In the genomic region with DNA sequence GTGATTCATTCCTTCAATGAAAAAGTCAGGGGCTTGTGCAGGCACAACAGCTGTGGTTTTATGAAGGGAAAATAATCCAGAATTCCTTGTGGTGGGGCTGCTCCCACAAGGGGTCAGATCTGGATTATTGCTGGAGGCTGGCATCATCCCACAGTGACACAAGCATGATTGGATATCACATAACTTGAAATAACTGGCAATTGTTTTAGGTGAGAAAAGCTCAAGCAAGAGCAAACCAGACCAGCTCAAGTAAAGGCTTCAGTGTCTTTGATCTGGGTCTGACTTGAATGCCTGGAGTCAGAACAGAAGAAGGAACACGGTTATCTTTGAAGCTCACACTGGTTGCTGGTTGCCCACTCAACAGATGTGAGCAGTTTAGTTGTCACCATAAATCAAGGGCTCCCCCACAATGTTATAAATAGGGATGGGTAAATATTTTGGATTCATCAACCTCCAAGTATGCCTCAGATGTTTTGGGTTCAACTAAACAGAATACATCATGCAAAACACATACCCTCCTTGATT, we compare ENCODE assay signal across 1 cellular context.
TF ChIP-seq lines count a peak whose summit lies in the region.

No MANE protein-coding gene starts in this region.

TF ChIP-seq in K562, 482 proteins besides CTCF, POLR2A, EP300 and RAD21 (continued from another document and continues in another):
- TF ChIP-seq, protein P1, sequence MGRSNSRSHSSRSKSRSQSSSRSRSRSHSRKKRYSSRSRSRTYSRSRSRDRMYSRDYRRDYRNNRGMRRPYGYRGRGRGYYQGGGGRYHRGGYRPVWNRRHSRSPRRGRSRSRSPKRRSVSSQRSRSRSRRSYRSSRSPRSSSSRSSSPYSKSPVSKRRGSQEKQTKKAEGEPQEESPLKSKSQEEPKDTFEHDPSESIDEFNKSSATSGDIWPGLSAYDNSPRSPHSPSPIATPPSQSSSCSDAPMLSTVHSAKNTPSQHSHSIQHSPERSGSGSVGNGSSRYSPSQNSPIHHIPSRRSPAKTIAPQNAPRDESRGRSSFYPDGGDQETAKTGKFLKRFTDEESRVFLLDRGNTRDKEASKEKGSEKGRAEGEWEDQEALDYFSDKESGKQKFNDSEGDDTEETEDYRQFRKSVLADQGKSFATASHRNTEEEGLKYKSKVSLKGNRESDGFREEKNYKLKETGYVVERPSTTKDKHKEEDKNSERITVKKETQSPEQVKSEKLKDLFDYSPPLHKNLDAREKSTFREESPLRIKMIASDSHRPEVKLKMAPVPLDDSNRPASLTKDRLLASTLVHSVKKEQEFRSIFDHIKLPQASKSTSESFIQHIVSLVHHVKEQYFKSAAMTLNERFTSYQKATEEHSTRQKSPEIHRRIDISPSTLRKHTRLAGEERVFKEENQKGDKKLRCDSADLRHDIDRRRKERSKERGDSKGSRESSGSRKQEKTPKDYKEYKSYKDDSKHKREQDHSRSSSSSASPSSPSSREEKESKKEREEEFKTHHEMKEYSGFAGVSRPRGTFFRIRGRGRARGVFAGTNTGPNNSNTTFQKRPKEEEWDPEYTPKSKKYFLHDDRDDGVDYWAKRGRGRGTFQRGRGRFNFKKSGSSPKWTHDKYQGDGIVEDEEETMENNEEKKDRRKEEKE (IDR thresholded peaks at IDR 0.05; ENCODE audit: borderline replicate concordance in 1 of 2, control insufficient read depth in 1 of 2, low read depth in 2 of 2, low read length in 1 of 2), result no peak
- TF ChIP-seq ELF1 (tag; IDR thresholded peaks at IDR 0.05), result no peak
- TF ChIP-seq ZFP30 (CRISPR knock-in tag; IDR thresholded peaks at IDR 0.05; ENCODE audit: borderline replicate concordance), result no peak
- no peak for TF ChIP-seq FOXA1 (IDR thresholded peaks at IDR 0.05; ENCODE audit: borderline replicate concordance)
- TF ChIP-seq, protein P2, sequence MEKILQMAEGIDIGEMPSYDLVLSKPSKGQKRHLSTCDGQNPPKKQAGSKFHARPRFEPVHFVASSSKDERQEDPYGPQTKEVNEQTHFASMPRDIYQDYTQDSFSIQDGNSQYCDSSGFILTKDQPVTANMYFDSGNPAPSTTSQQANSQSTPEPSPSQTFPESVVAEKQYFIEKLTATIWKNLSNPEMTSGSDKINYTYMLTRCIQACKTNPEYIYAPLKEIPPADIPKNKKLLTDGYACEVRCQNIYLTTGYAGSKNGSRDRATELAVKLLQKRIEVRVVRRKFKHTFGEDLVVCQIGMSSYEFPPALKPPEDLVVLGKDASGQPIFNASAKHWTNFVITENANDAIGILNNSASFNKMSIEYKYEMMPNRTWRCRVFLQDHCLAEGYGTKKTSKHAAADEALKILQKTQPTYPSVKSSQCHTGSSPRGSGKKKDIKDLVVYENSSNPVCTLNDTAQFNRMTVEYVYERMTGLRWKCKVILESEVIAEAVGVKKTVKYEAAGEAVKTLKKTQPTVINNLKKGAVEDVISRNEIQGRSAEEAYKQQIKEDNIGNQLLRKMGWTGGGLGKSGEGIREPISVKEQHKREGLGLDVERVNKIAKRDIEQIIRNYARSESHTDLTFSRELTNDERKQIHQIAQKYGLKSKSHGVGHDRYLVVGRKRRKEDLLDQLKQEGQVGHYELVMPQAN (IDR thresholded peaks at IDR 0.05; ENCODE audit: borderline replicate concordance), result no peak
- TF ChIP-seq KAT7 (CRISPR knock-in tag; IDR thresholded peaks at IDR 0.05; ENCODE audit: borderline replicate concordance), result no peak
- TF ChIP-seq, protein P3, sequence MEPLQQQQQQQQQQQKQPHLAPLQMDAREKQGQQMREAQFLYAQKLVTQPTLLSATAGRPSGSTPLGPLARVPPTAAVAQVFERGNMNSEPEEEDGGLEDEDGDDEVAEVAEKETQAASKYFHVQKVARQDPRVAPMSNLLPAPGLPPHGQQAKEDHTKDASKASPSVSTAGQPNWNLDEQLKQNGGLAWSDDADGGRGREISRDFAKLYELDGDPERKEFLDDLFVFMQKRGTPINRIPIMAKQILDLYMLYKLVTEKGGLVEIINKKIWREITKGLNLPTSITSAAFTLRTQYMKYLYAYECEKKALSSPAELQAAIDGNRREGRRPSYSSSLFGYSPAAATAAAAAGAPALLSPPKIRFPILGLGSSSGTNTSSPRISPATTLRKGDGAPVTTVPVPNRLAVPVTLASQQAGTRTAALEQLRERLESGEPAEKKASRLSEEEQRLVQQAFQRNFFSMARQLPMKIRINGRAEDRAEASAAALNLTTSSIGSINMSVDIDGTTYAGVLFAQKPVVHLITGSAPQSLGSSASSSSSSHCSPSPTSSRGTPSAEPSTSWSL (CRISPR knock-in tag; IDR thresholded peaks at IDR 0.05; ENCODE audit: borderline replicate concordance), result no peak
- TF ChIP-seq ZNF79 (CRISPR knock-in tag; IDR thresholded peaks at IDR 0.05; ENCODE audit: low read depth), result no peak
- TF ChIP-seq, protein P4, sequence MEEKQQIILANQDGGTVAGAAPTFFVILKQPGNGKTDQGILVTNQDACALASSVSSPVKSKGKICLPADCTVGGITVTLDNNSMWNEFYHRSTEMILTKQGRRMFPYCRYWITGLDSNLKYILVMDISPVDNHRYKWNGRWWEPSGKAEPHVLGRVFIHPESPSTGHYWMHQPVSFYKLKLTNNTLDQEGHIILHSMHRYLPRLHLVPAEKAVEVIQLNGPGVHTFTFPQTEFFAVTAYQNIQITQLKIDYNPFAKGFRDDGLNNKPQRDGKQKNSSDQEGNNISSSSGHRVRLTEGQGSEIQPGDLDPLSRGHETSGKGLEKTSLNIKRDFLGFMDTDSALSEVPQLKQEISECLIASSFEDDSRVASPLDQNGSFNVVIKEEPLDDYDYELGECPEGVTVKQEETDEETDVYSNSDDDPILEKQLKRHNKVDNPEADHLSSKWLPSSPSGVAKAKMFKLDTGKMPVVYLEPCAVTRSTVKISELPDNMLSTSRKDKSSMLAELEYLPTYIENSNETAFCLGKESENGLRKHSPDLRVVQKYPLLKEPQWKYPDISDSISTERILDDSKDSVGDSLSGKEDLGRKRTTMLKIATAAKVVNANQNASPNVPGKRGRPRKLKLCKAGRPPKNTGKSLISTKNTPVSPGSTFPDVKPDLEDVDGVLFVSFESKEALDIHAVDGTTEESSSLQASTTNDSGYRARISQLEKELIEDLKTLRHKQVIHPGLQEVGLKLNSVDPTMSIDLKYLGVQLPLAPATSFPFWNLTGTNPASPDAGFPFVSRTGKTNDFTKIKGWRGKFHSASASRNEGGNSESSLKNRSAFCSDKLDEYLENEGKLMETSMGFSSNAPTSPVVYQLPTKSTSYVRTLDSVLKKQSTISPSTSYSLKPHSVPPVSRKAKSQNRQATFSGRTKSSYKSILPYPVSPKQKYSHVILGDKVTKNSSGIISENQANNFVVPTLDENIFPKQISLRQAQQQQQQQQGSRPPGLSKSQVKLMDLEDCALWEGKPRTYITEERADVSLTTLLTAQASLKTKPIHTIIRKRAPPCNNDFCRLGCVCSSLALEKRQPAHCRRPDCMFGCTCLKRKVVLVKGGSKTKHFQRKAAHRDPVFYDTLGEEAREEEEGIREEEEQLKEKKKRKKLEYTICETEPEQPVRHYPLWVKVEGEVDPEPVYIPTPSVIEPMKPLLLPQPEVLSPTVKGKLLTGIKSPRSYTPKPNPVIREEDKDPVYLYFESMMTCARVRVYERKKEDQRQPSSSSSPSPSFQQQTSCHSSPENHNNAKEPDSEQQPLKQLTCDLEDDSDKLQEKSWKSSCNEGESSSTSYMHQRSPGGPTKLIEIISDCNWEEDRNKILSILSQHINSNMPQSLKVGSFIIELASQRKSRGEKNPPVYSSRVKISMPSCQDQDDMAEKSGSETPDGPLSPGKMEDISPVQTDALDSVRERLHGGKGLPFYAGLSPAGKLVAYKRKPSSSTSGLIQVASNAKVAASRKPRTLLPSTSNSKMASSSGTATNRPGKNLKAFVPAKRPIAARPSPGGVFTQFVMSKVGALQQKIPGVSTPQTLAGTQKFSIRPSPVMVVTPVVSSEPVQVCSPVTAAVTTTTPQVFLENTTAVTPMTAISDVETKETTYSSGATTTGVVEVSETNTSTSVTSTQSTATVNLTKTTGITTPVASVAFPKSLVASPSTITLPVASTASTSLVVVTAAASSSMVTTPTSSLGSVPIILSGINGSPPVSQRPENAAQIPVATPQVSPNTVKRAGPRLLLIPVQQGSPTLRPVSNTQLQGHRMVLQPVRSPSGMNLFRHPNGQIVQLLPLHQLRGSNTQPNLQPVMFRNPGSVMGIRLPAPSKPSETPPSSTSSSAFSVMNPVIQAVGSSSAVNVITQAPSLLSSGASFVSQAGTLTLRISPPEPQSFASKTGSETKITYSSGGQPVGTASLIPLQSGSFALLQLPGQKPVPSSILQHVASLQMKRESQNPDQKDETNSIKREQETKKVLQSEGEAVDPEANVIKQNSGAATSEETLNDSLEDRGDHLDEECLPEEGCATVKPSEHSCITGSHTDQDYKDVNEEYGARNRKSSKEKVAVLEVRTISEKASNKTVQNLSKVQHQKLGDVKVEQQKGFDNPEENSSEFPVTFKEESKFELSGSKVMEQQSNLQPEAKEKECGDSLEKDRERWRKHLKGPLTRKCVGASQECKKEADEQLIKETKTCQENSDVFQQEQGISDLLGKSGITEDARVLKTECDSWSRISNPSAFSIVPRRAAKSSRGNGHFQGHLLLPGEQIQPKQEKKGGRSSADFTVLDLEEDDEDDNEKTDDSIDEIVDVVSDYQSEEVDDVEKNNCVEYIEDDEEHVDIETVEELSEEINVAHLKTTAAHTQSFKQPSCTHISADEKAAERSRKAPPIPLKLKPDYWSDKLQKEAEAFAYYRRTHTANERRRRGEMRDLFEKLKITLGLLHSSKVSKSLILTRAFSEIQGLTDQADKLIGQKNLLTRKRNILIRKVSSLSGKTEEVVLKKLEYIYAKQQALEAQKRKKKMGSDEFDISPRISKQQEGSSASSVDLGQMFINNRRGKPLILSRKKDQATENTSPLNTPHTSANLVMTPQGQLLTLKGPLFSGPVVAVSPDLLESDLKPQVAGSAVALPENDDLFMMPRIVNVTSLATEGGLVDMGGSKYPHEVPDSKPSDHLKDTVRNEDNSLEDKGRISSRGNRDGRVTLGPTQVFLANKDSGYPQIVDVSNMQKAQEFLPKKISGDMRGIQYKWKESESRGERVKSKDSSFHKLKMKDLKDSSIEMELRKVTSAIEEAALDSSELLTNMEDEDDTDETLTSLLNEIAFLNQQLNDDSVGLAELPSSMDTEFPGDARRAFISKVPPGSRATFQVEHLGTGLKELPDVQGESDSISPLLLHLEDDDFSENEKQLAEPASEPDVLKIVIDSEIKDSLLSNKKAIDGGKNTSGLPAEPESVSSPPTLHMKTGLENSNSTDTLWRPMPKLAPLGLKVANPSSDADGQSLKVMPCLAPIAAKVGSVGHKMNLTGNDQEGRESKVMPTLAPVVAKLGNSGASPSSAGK (IDR thresholded peaks at IDR 0.05), result no peak
- no peak for TF ChIP-seq SIN3B (IDR thresholded peaks at IDR 0.05; ENCODE audit: low read depth)
- TF ChIP-seq POLR3G (IDR thresholded peaks at IDR 0.05; ENCODE audit: extremely low read depth, insufficient read length, insufficient replicate concordance), result no peak
- TF ChIP-seq HNRNPUL1 (IDR thresholded peaks at IDR 0.05; ENCODE audit: low read length), result no peak
- no peak for TF ChIP-seq POLR2H (tag; IDR thresholded peaks at IDR 0.05; ENCODE audit: low read depth)
- TF ChIP-seq ZNF23 (CRISPR knock-in tag; IDR thresholded peaks at IDR 0.05), result no peak
- no peak for TF ChIP-seq POLR2G (IDR thresholded peaks at IDR 0.05; ENCODE audit: low read depth, low read length)
- TF ChIP-seq, protein P5, sequence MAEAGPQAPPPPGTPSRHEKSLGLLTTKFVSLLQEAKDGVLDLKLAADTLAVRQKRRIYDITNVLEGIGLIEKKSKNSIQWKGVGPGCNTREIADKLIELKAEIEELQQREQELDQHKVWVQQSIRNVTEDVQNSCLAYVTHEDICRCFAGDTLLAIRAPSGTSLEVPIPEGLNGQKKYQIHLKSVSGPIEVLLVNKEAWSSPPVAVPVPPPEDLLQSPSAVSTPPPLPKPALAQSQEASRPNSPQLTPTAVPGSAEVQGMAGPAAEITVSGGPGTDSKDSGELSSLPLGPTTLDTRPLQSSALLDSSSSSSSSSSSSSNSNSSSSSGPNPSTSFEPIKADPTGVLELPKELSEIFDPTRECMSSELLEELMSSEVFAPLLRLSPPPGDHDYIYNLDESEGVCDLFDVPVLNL (CRISPR knock-in tag; IDR thresholded peaks at IDR 0.05; ENCODE audit: low read depth), result no peak
- TF ChIP-seq PHF21A (IDR thresholded peaks at IDR 0.05; ENCODE audit: borderline replicate concordance, low read depth), result no peak
- peak; percentile 89 for TF ChIP-seq MEF2D (tag; conservative IDR thresholded peaks at IDR 0.05; ENCODE audit: low read depth)
- TF ChIP-seq MED1 (CRISPR knock-in tag; IDR thresholded peaks at IDR 0.05; ENCODE audit: borderline replicate concordance), result no peak
- TF ChIP-seq RBM15 (IDR thresholded peaks at IDR 0.05; ENCODE audit: insufficient read depth, low read length), result no peak
- no peak for TF ChIP-seq ZNF239 (CRISPR knock-in tag; IDR thresholded peaks at IDR 0.05)
- no peak for TF ChIP-seq MCM7 (IDR thresholded peaks at IDR 0.05)
- TF ChIP-seq PPARD (CRISPR knock-in tag; IDR thresholded peaks at IDR 0.05), result no peak
- TF ChIP-seq ZNF316 (IDR thresholded peaks at IDR 0.05), result no peak
- TF ChIP-seq ZNF717 (CRISPR knock-in tag; IDR thresholded peaks at IDR 0.05), result no peak
- TF ChIP-seq FOXP4 (CRISPR knock-in tag; IDR thresholded peaks at IDR 0.05; ENCODE audit: borderline replicate concordance), result no peak
- no peak for TF ChIP-seq TCF7L2 (IDR thresholded peaks at IDR 0.05; ENCODE audit: low read depth, low read length)
- TF ChIP-seq, protein P6, sequence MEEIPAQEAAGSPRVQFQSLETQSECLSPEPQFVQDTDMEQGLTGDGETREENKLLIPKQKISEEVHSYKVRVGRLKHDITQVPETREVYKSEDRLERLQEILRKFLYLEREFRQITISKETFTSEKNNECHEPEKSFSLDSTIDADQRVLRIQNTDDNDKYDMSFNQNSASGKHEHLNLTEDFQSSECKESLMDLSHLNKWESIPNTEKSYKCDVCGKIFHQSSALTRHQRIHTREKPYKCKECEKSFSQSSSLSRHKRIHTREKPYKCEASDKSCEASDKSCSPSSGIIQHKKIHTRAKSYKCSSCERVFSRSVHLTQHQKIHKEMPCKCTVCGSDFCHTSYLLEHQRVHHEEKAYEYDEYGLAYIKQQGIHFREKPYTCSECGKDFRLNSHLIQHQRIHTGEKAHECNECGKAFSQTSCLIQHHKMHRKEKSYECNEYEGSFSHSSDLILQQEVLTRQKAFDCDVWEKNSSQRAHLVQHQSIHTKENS (CRISPR knock-in tag; IDR thresholded peaks at IDR 0.05), result no peak
- no peak for TF ChIP-seq PTTG1 (tag; IDR thresholded peaks at IDR 0.05; ENCODE audit: low read depth)
- TF ChIP-seq HNRNPK (IDR thresholded peaks at IDR 0.05; ENCODE audit: low read depth, low read length, poor library complexity, severe bottlenecking), result no peak
- TF ChIP-seq PML (IDR thresholded peaks at IDR 0.05; ENCODE audit: low read length), result peak; percentile 95
- TF ChIP-seq NR2C2 (CRISPR knock-in tag; IDR thresholded peaks at IDR 0.05), result no peak
- TF ChIP-seq NR2C2 (tag; IDR thresholded peaks at IDR 0.05), result no peak
- TF ChIP-seq C11orf30 (IDR thresholded peaks at IDR 0.05; ENCODE audit: low read depth), result no peak
